ENCODE assay signal across 8 cellular contexts in genomic region chr6:109454483-109455160, GRCh38. TPM values are rescaled to one million over a fixed set of nuclear protein-coding genes. Genes with fewer than 3 reads are reported as not detected.
DNase-seq lines count a peak whose midpoint lies in the region; ATAC-seq and TF ChIP-seq lines count a peak whose summit lies in the region.

No MANE protein-coding gene starts in this region.

- peak; percentile 17 for ATAC-seq in GM18508 (IDR thresholded peaks at IDR 0.05; ENCODE audit: insufficient read depth, unreplicated experiment)
- ATAC-seq in HG02840 (IDR thresholded peaks at IDR 0.05; ENCODE audit: low FRiP score, unreplicated experiment): peak; percentile 26
- peak; percentile 28 to 47 for ATAC-seq in activated T-cell treated with anti-CD3 and anti-CD28 coated beads, Interleukin-2, amount 50 U/mL, for 4 hours

- H3K9ac ChIP-seq in OCI-LY1 (ENCODE audit: low read length) (peak overlapping the region; percentile 81), parathyroid adenoma (no peak overlapping the region)

- DNase-seq in activated T-cell treated with anti-CD3 and anti-CD28 coated beads, Interleukin-2, amount 50 U/mL, for 4 hours: peak; percentile 54
- peak; percentile 35 for DNase-seq in fibroblast of the aortic adventitia (ENCODE audit: low read depth)
- DNase-seq in uterus: no peak
- no peak for DNase-seq in NCI-H2107 treated with DMSO at 0.1 percent for 48 hours (lab: John Stamatoyannopoulos, UW; ENCODE audit: unreplicated experiment)

- no peaks in the 10 kb centered on the region for H3K27me3 Mint-ChIP-seq in activated T-cell treated with anti-CD3 and anti-CD28 coated beads, Interleukin-2, amount 50 U/mL, for 4 hours (ENCODE audit: low read depth)

- H3K27me3 ChIP-seq in OCI-LY1 (ENCODE audit: insufficient read depth, low read length): no peaks in the 10 kb centered on the region
- no peaks in the 10 kb centered on the region for H3K27me3 ChIP-seq in parathyroid adenoma (ENCODE audit: control insufficient read depth, insufficient read depth, low read length)
- H3K27me3 ChIP-seq in uterus: no peaks in the 10 kb centered on the region

- H3K4me2 ChIP-seq in OCI-LY1 (ENCODE audit: low read length): peak overlapping the region; percentile 81
- H3K4me2 ChIP-seq in parathyroid adenoma (ENCODE audit: low read length): peak overlapping the region; percentile 86

- peak overlapping the region; percentile 90 for H3K4me3 Mint-ChIP-seq in activated T-cell treated with anti-CD3 and anti-CD28 coated beads, Interleukin-2, amount 50 U/mL, for 4 hours

- peaks cover 74% of the 10 kb centered on the region for H3K4me1 Mint-ChIP-seq in activated T-cell treated with anti-CD3 and anti-CD28 coated beads, Interleukin-2, amount 50 U/mL, for 4 hours (ENCODE audit: low read depth)

- intact Hi-C loops in uterus (cut with DNase I; ENCODE audit: low total_unique reads): loop anchor here (10.0 kb wide), 1 partner anchor 70 kb away; the partner anchor contains the start of gene CD164

- H2AFZ ChIP-seq in OCI-LY1 (ENCODE audit: low read length) (no peak overlapping the region), parathyroid adenoma (peak overlapping the region; percentile 96)

- no peak for TF ChIP-seq CTCF in OCI-LY1 (IDR thresholded peaks at IDR 0.05; ENCODE audit: low read length)
- TF ChIP-seq CTCF in fibroblast of the aortic adventitia (IDR thresholded peaks at IDR 0.05; ENCODE audit: insufficient read depth, low read length): no peak
- no peak for TF ChIP-seq CTCF in parathyroid adenoma (IDR thresholded peaks at IDR 0.05)
- TF ChIP-seq CTCF in uterus (IDR thresholded peaks at IDR 0.05): no peak

- H4K20me1 ChIP-seq in OCI-LY1 (ENCODE audit: insufficient read depth, low read length): no peaks in the 10 kb centered on the region

- peaks cover 9% of the 10 kb centered on the region for H3K36me3 Mint-ChIP-seq in activated T-cell treated with anti-CD3 and anti-CD28 coated beads, Interleukin-2, amount 50 U/mL, for 4 hours (ENCODE audit: insufficient read depth)

- peaks cover 6% of the 10 kb centered on the region; the same call in 1 of the 2 replicates for H3F3A ChIP-seq in OCI-LY1 (ENCODE audit: insufficient read depth, low read length)

- H3K4me1 ChIP-seq in OCI-LY1 (ENCODE audit: insufficient read depth, low read length, severe bottlenecking) (peaks cover 48% of the 10 kb centered on the region), parathyroid adenoma (peaks cover 26% of the 10 kb centered on the region), uterus (no peaks in the 10 kb centered on the region)

- H3K79me2 ChIP-seq in OCI-LY1 (ENCODE audit: insufficient read depth, low read length) (no peaks in the 10 kb centered on the region), parathyroid adenoma (no peaks in the 10 kb centered on the region)

- H3K4me3 ChIP-seq in OCI-LY1 (ENCODE audit: low read depth, low read length, poor library complexity, severe bottlenecking) (peak overlapping the region; percentile 79), fibroblast of the aortic adventitia (ENCODE audit: low read depth, low read length) (peak overlapping the region; percentile 88), parathyroid adenoma (ENCODE audit: low read depth, low read length) (peak overlapping the region; percentile 75), uterus (peak overlapping the region; percentile 75 to 77)

- no peaks in the 10 kb centered on the region for H3K9me2 ChIP-seq in OCI-LY1 (ENCODE audit: low read depth, low read length)

- H3K27ac ChIP-seq in OCI-LY1 (ENCODE audit: low read depth, low read length, poor library complexity, severe bottlenecking) (peak overlapping the region; percentile 88), parathyroid adenoma (peak overlapping the region; percentile 4), uterus (peak overlapping the region; percentile 80 to 82)

- H3K36me3 ChIP-seq in OCI-LY1 (ENCODE audit: insufficient read depth, low read length) (peaks cover 20% of the 10 kb centered on the region; the same call in 1 of the 2 replicates), parathyroid adenoma (ENCODE audit: control insufficient read depth, insufficient read depth, low read length) (no peaks in the 10 kb centered on the region), uterus (no peaks in the 10 kb centered on the region)

- no peaks in the 10 kb centered on the region for H3K9me3 ChIP-seq in OCI-LY1 (ENCODE audit: low read length)
- no peaks in the 10 kb centered on the region for H3K9me3 ChIP-seq in parathyroid adenoma (ENCODE audit: control insufficient read depth, low read length)
- no peaks in the 10 kb centered on the region for H3K9me3 ChIP-seq in uterus

- H3K9me3 Mint-ChIP-seq in activated T-cell treated with anti-CD3 and anti-CD28 coated beads, Interleukin-2, amount 50 U/mL, for 4 hours: no peaks in the 10 kb centered on the region

- TF ChIP-seq POLR2A in uterus (IDR thresholded peaks at IDR 0.05): no peak

RNA-seq across cellular contexts. Expression of gene MICAL1, which starts 0.9 kb away (rescaled TPM):
- 10 to 100 TPM in 2 of 3 donors, 1 to 10 TPM in 1; 7.6 to 12.5 (median 12.4) TPM for total RNA-seq in activated T-cell treated with anti-CD3 and anti-CD28 coated beads, Interleukin-2, amount 50 U/mL, for 4 hours
- 21.7 and 48.1 TPM in 2 replicates for total RNA-seq in fibroblast of the aortic adventitia (ENCODE audit: low replicate concordance)
- 10 to 100 TPM; 27.2 to 46.1 (median 36.2) TPM for total RNA-seq in uterus

RNA-seq across cellular contexts. Expression of gene SMPD2, which starts 14.1 kb away (rescaled TPM):
- total RNA-seq in activated T-cell treated with anti-CD3 and anti-CD28 coated beads, Interleukin-2, amount 50 U/mL, for 4 hours: 10 to 100 TPM; 12.5 to 19.4 (median 15.6) TPM
- total RNA-seq in fibroblast of the aortic adventitia (ENCODE audit: low replicate concordance): 7.5 and 14.6 TPM in 2 replicates
- 10 to 100 TPM in 2 of 4 donors, 1 to 10 TPM in 2; 2.8 to 16.3 (median 8.5) TPM for total RNA-seq in uterus

RNA-seq across cellular contexts. Expression of gene PPIL6, which starts 14.2 kb away (rescaled TPM):
- under 1 TPM; 0.13 to 0.46 (median 0.27) TPM for total RNA-seq in activated T-cell treated with anti-CD3 and anti-CD28 coated beads, Interleukin-2, amount 50 U/mL, for 4 hours
- total RNA-seq in fibroblast of the aortic adventitia (ENCODE audit: low replicate concordance) (0.65 and 5.8 TPM in 2 replicates), uterus (10 to 100 TPM in 1 of 4 donors, 1 to 10 TPM in 2, under 1 TPM in 1; 0.59 to 18.0 (median 4.6) TPM)

RNA-seq across cellular contexts. Expression of gene ZBTB24, which starts 28.4 kb away (rescaled TPM):
- 10 to 100 TPM; 13.9 to 15.5 (median 14.8) TPM for total RNA-seq in activated T-cell treated with anti-CD3 and anti-CD28 coated beads, Interleukin-2, amount 50 U/mL, for 4 hours
- total RNA-seq in fibroblast of the aortic adventitia (ENCODE audit: low replicate concordance) (4.3 and 9.8 TPM in 2 replicates), uterus (10 to 100 TPM in 2 of 4 donors, 1 to 10 TPM in 2; 4.4 to 12.6 (median 9.0) TPM)

Comparison
In these comparisons a context has a peak if more than half of its experiments do, and no peak if none do; other contexts are left out.
1. H3K27ac ChIP-seq: peak in every context shown above with its lines; median percentile 88 in OCI-LY1; 81 in uterus; 4 in parathyroid adenoma.
2. DNase-seq: peak in activated T-cell treated with anti-CD3 and anti-CD28 coated beads, Interleukin-2, amount 50 U/mL, for 4 hours (single experiment) and fibroblast of the aortic adventitia (single experiment); none in uterus (0 of 2) and NCI-H2107 treated with DMSO at 0.1 percent for 48 hours (single experiment).
3. Peak in every context shown above with its lines, with median percentiles within 50 percentile points of each other: ATAC-seq and H3K4me3 ChIP-seq.